In genomic region chr6:157561929-157562810, GRCh38 we compare ENCODE assay signal across 1 cellular context.
TF ChIP-seq lines count a peak whose summit lies in the region.

No MANE protein-coding gene starts in this region.

TF ChIP-seq in H1, 55 proteins besides CTCF, POLR2A, EP300 and RAD21 (continued from another document):
- no peak for TF ChIP-seq GTF2F1 (IDR thresholded peaks at IDR 0.05; ENCODE audit: borderline replicate concordance, low read depth, low read length)
- no peak for TF ChIP-seq HDAC2 (IDR thresholded peaks at IDR 0.05; ENCODE audit: borderline replicate concordance in 1 of 2, low read depth in 2 of 2, low read length in 2 of 2)
- no peak for TF ChIP-seq RFX5 (IDR thresholded peaks at IDR 0.05; ENCODE audit: borderline replicate concordance, low read depth, low read length)
- TF ChIP-seq POLR2AphosphoS5 (IDR thresholded peaks at IDR 0.05; ENCODE audit: low read depth, low read length) = no peak
- TF ChIP-seq ZNF274 (IDR thresholded peaks at IDR 0.05; ENCODE audit: borderline replicate concordance, extremely low read depth, low read length) = no peak
- TF ChIP-seq EGR1 (IDR thresholded peaks at IDR 0.05; ENCODE audit: borderline replicate concordance, low read depth, low read length) = no peak
- no peak for TF ChIP-seq SIN3A (conservative IDR thresholded peaks at IDR 0.05 in 1 of 2, IDR thresholded peaks at IDR 0.05 in 1 of 2; ENCODE audit: low read depth in 1 of 2, low read length in 2 of 2)
- no peak for TF ChIP-seq SP1 (IDR thresholded peaks at IDR 0.05; ENCODE audit: low read depth, low read length)
- TF ChIP-seq BRCA1 (IDR thresholded peaks at IDR 0.05; ENCODE audit: low read depth, low read length) = no peak
- TF ChIP-seq NRF1 (IDR thresholded peaks at IDR 0.05; ENCODE audit: low read depth, low read length) = no peak
